ENCODE assay signal across 1 cellular context in the genomic region with DNA sequence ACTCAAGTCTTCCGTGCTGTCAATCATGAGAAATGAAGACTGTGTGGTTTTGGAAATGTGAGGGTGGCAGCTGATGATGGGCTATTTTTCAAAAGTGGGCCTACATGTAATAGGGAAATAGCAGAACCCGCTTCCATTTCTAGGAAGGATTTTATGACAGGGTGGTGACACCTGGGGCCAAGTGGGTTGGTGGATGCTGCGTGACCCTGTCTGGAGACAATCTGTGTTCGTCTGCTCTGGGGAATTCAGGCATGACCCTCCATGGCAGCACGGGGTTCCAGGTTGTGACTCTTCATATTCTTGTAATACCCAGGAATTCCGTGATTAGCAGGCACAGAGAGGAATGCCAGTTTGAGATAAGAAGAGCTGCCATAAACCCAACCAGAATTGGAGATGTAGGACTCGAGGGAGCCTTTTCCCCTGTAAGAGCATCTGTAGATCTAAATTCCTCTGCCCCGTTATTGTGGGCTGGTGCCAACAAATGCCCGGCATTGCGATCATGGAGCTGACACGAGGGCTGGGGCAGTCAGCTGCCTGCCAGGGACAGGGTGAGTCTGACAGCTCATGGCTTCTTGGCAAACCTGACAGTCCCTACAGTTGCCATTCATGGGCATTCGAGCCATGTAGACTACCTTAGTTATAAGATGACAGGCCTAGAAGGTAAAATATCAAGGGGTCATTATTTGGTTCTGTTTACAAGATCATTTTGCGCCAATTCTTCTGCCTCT.
TF ChIP-seq lines count a peak whose summit lies in the region.

No MANE protein-coding gene starts in this region.

TF ChIP-seq in H1, 55 proteins besides CTCF, POLR2A, EP300 and RAD21:
- TF ChIP-seq SP1 (IDR thresholded peaks at IDR 0.05; ENCODE audit: low read depth, low read length) (no peak), RBBP5 (IDR thresholded peaks at IDR 0.05; ENCODE audit: borderline replicate concordance, low read depth, low read length) (no peak), YY1 (IDR thresholded peaks at IDR 0.05; ENCODE audit: low read depth, low read length) (no peak), HDAC6 (IDR thresholded peaks at IDR 0.05; ENCODE audit: low read depth, low read length) (no peak), BRCA1 (IDR thresholded peaks at IDR 0.05; ENCODE audit: low read depth, low read length) (no peak), RNF2 (IDR thresholded peaks at IDR 0.05; ENCODE audit: borderline replicate concordance, low read depth, low read length, missing control alignments, poor library complexity, severe bottlenecking) (no peak), GTF2F1 (IDR thresholded peaks at IDR 0.05; ENCODE audit: borderline replicate concordance, low read depth, low read length) (no peak), EGR1 (IDR thresholded peaks at IDR 0.05; ENCODE audit: borderline replicate concordance, low read depth, low read length) (no peak), SAP30 (IDR thresholded peaks at IDR 0.05; ENCODE audit: insufficient read depth, insufficient replicate concordance, low read length) (no peak)
- TF ChIP-seq, protein P1, sequence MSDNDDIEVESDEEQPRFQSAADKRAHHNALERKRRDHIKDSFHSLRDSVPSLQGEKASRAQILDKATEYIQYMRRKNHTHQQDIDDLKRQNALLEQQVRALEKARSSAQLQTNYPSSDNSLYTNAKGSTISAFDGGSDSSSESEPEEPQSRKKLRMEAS (IDR thresholded peaks at IDR 0.05), result no peak
- TF ChIP-seq, protein P2, sequence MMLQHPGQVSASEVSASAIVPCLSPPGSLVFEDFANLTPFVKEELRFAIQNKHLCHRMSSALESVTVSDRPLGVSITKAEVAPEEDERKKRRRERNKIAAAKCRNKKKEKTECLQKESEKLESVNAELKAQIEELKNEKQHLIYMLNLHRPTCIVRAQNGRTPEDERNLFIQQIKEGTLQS (IDR thresholded peaks at IDR 0.05; ENCODE audit: insufficient read depth, low read depth, low read length), result no peak
TF ChIP-seq in H1: peak in this region for 0.
